ENCODE assay signal across 17 cellular contexts in the genomic region with DNA sequence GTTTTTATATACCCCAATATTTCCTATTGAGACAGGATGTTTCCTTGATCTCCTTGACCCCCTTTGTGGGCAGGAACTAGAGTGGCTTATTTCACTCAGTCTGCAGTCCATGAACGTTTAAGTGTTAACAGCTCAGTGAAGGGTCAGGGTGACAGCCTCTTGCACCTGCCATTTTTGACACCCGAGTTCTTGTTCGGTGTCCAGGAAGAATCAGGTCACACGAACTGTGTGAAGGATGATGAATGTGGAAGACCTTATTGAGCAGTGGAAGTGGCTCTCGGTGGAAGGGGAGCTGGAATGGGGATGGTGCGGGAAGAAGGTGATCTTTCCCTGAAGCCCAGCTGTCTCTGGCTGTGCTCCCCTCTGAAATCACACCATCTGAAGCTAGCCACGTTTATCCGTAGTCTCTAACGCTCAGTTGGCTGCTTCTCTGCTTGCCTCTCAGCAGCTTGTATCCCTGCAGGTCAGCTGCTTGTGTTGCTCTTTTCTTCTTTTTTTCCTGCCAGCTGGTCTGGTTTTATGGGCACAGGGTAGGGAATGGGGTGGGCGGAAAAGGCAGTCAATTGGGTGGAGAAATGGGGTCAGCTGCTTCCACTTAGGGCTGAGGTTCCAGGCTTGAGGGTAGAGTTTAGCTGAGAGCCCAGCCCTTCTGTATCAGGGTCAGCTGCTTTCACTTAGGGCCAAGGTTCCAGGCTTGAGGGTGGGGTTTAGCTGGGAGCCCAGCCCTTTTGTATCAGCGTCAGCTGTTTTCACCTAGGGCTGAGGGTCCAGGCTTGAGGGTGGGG. TPM values are rescaled to one million over a fixed set of nuclear protein-coding genes. Genes with fewer than 3 reads are reported as not detected.
A peak's percentile ranks its signal among the peaks of the same experiment; 100 is the strongest.
DNase-seq lines count a peak whose midpoint lies in the region; ATAC-seq, FAIRE-seq and TF ChIP-seq lines count a peak whose summit lies in the region.
"Had no signal": no experiment of that assay in that cellular context is flagged by ENCODE, and none has a peak within 500 bp of the region (broad histone marks: within the 10 kb centered on the region; RNA-seq: fewer than 3 reads in every experiment).

No MANE protein-coding gene starts in this region.

- peak overlapping the region; percentile 0 to 51 (median 43) for H3K4me3 Mint-ChIP-seq in CD4-positive, CD25-positive, alpha-beta regulatory T cell
- no peak overlapping the region for H3K4me3 Mint-ChIP-seq in T-helper 2 cell treated with Interferon-gamma antibody and Interleukin-4, amounts not matched to agents 5 μg/mL and 100 μg/mL, for 36 hours
- H3K4me3 Mint-ChIP-seq: activated naive CD8-positive, alpha-beta T cell treated with anti-CD3 and anti-CD28 coated beads, Interleukin-2, amount 10 ng/mL, durations not matched to agents 7 days and 5 days had no signal

- peaks cover 2% of the 10 kb centered on the region for H3K27me3 ChIP-seq in CD4-positive, CD25-positive, alpha-beta regulatory T cell (ENCODE audit: control insufficient read depth, insufficient read depth, low read length)
- H3K27me3 ChIP-seq in H1 (replicated peaks in 1 of 4; ENCODE audit: control insufficient read depth in 3 of 4, extremely low read depth in 1 of 4, insufficient read depth in 3 of 4, low read length in 3 of 4) = no peaks in the 10 kb centered on the region
- no peaks in the 10 kb centered on the region for H3K27me3 ChIP-seq in neutrophil

- H3K14ac ChIP-seq in H1 (ENCODE audit: insufficient read length) = no peak overlapping the region

- POLR2A ChIA-PET in H1 (lab: Charles Lee; ENCODE audit: partially characterized antibody) = interaction anchor here (0.8 to 1.0 kb wide), 2 partner anchors 30 to 60 kb away, joined by 3 to 4 read pairs; no protein-coding TSS in a partner anchor

- no peak for FAIRE-seq in H1 (lab: Jason Lieb, UNC)
- FAIRE-seq: GM18507, H54, TTC549 had no signal

- peak overlapping the region; percentile 49 to 70 (median 70) for H3K27ac Mint-ChIP-seq in CD4-positive, CD25-positive, alpha-beta regulatory T cell
- no peak overlapping the region for H3K27ac Mint-ChIP-seq in T-helper 2 cell treated with Interferon-gamma antibody and Interleukin-4, amounts not matched to agents 5 μg/mL and 100 μg/mL, for 36 hours

- no peak for TF ChIP-seq EP300 in H1 (IDR thresholded peaks at IDR 0.05; ENCODE audit: borderline replicate concordance in 1 of 2, low read depth in 2 of 2, low read length in 2 of 2)

- no peak for TF ChIP-seq POLR2A in H1 (IDR thresholded peaks at IDR 0.05; ENCODE audit: control extremely low read depth in 1 of 2, low read depth in 2 of 2, low read length in 2 of 2)

- H2BK20ac ChIP-seq in H1 (ENCODE audit: low read length) = 0 out of 2 replicates have a peak overlapping the region, but pooled peaks have one; percentile 72

- peaks cover 10 to 29% (median 19%) of the 10 kb centered on the region in 4 donors for H3K4me1 Mint-ChIP-seq in CD4-positive, CD25-positive, alpha-beta regulatory T cell
- peaks cover 14% of the 10 kb centered on the region for H3K4me1 Mint-ChIP-seq in T-helper 2 cell treated with Interferon-gamma antibody and Interleukin-4, amounts not matched to agents 5 μg/mL and 100 μg/mL, for 36 hours (ENCODE audit: low read depth)

- peak overlapping the region; percentile 22 to 35; a peak in 2 of 4 replicates for H3K4me2 ChIP-seq in H1 (ENCODE audit: insufficient read depth in 1 of 2, low read depth in 2 of 2, low read length in 2 of 2)

- H4K91ac ChIP-seq in H1 (replicated peaks; ENCODE audit: insufficient read length, low read length) = no peak overlapping the region

- no peaks in the 10 kb centered on the region for H3K9me3 ChIP-seq in CD4-positive, CD25-positive, alpha-beta regulatory T cell (ENCODE audit: control insufficient read depth in 2 of 2, low read length in 2 of 2)
- no peaks in the 10 kb centered on the region for H3K9me3 ChIP-seq in H1 (ENCODE audit: insufficient read depth in 2 of 2, low read depth in 1 of 2, low read length in 1 of 2)
- H3K9me3 ChIP-seq in neutrophil = no peaks in the 10 kb centered on the region
- H3K9me3 ChIP-seq: prostate gland had no signal

- no peak overlapping the region; the same call in 1 of the 2 replicates for H2BK5ac ChIP-seq in H1 (ENCODE audit: low read depth, low read length)

- TF ChIP-seq RAD21 in H1 (IDR thresholded peaks at IDR 0.05 in 1 of 2, conservative IDR thresholded peaks at IDR 0.05 in 1 of 2; ENCODE audit: low read depth in 2 of 2, low read length in 2 of 2) = no peak

- no peak overlapping the region for H3K9ac ChIP-seq in H1 (replicated peaks in 1 of 4; ENCODE audit: extremely low read depth in 1 of 4, low read depth in 3 of 4, low read length in 3 of 4)

- no peak overlapping the region; the same call in 1 of the 2 replicates for H3K18ac ChIP-seq in H1 (ENCODE audit: extremely low read depth, low read length)

- ATAC-seq in CD4-positive, CD25-positive, alpha-beta regulatory T cell (ENCODE audit: low read depth in 2 of 2) = no peak
- ATAC-seq in HG03521 (IDR thresholded peaks at IDR 0.05; ENCODE audit: unreplicated experiment) = no peak
- ATAC-seq: esophagus mucosa had no signal

- H3K4ac ChIP-seq in H1 (replicated peaks; ENCODE audit: insufficient read length, low read depth, low read length) = no peak overlapping the region

- 0 out of 2 replicates have a peak overlapping the region, but pooled peaks have one; percentile 29 for H2BK15ac ChIP-seq in H1 (ENCODE audit: low read length)

- H3K27me3 Mint-ChIP-seq in CD4-positive, CD25-positive, alpha-beta regulatory T cell = no peaks in the 10 kb centered on the region
- peaks cover 34% of the 10 kb centered on the region for H3K27me3 Mint-ChIP-seq in T-helper 2 cell treated with Interferon-gamma antibody and Interleukin-4, amounts not matched to agents 5 μg/mL and 100 μg/mL, for 36 hours (ENCODE audit: low read depth)

- no peaks in the 10 kb centered on the region for H3K36me3 ChIP-seq in CD4-positive, CD25-positive, alpha-beta regulatory T cell (ENCODE audit: control insufficient read depth, insufficient read depth, low read length)
- H3K36me3 ChIP-seq in H1 (ENCODE audit: control insufficient read depth in 2 of 4, insufficient read depth in 4 of 4, low read length in 3 of 4) (no peaks in the 10 kb centered on the region), neutrophil (no peaks in the 10 kb centered on the region)
- H3K36me3 ChIP-seq: prostate gland had no signal

- no peaks in the 10 kb centered on the region for H3K36me3 Mint-ChIP-seq in CD4-positive, CD25-positive, alpha-beta regulatory T cell
- no peaks in the 10 kb centered on the region for H3K36me3 Mint-ChIP-seq in T-helper 2 cell treated with Interferon-gamma antibody and Interleukin-4, amounts not matched to agents 5 μg/mL and 100 μg/mL, for 36 hours (ENCODE audit: low read depth)

- no peaks in the 10 kb centered on the region for H3K79me1 ChIP-seq in H1 (ENCODE audit: low read depth, low read length)

- no peak overlapping the region for H3K23ac ChIP-seq in H1 (ENCODE audit: insufficient read length)

- H3K27ac ChIP-seq in CD4-positive, CD25-positive, alpha-beta regulatory T cell (ENCODE audit: insufficient read depth, low read length, poor library complexity, severe bottlenecking) = peak overlapping the region; percentile 62
- H3K27ac ChIP-seq in H1 (ENCODE audit: low read depth, low read length) (no peak overlapping the region), neutrophil (peak overlapping the region; percentile 97)
- H3K27ac ChIP-seq: prostate gland had no signal

- peak overlapping the region; percentile 86 for H2AFZ ChIP-seq in H1 (ENCODE audit: low read length)

- no peak overlapping the region for H2BK120ac ChIP-seq in H1 (replicated peaks; ENCODE audit: low read depth, low read length)

- H2AK5ac ChIP-seq in H1 (ENCODE audit: low read depth, low read length) = no peak overlapping the region

- CTCF ChIA-PET in H1 (lab: Charles Lee; ENCODE audit: partially characterized antibody) = interaction anchor here (1.2 to 2.9 kb wide), 5 partner anchors 10 to 83 kb away, joined by 3 to 17 read pairs (median 8); no protein-coding TSS in a partner anchor

- no peak for TF ChIP-seq CTCF in H1 (IDR thresholded peaks at IDR 0.05; ENCODE audit: control extremely low read depth in 1 of 3, insufficient read depth in 1 of 3, low read depth in 1 of 3, low read length in 3 of 3)
- TF ChIP-seq CTCF in neutrophil (IDR thresholded peaks at IDR 0.05) = no peak

- DNase-seq in CD4-positive, CD25-positive, alpha-beta regulatory T cell = no peak
- DNase-seq in NCI-H1092 treated with DMSO at 0.1 percent for 48 hours (lab: John Stamatoyannopoulos, UW) = peak; percentile 26
- DNase-seq in H1 (ENCODE audit: low read depth in 1 of 2, low spot score in 2 of 2) = no peak
- DNase-seq in T1000 (lab: John Stamatoyannopoulos, UW) = no peak
- no peak for DNase-seq in T-helper 2 cell treated with Interferon-gamma antibody and Interleukin-4, amounts not matched to agents 5 μg/mL and 100 μg/mL, for 36 hours (ENCODE audit: low spot score)
- DNase-seq in activated CD4-positive, alpha-beta T cell treated with anti-CD3 and anti-CD28 coated beads for 48 hours = no peak
- DNase-seq: activated naive CD8-positive, alpha-beta T cell treated with anti-CD3 and anti-CD28 coated beads, Interleukin-2, amount 10 ng/mL, durations not matched to agents 7 days and 5 days; NCI-H1048; stimulated activated CD4-positive, alpha-beta T cell treated with anti-CD3 and anti-CD28 coated beads, Interleukin-4, amount 100 ng/mL, for 1 hour; stimulated activated naive CD4-positive, alpha-beta T cell treated with Interleukin-2 at 50 U/mL for 16 hours had no signal

- H2BK12ac ChIP-seq in H1 (ENCODE audit: low read depth, low read length) = 0 out of 2 replicates have a peak overlapping the region, but pooled peaks have one; percentile 60

- WGBS in H1 (ENCODE audit: extremely low coverage in 1 of 2, insufficient coverage in 1 of 2, insufficient read length in 1 of 2, insufficient replicate concordance in 2 of 2, low coverage in 1 of 2, low lambda C conversion rate in 2 of 2, missing lambda C conversion rate in 1 of 2), 2 experiments = 73% methylated on average over 11 of the region's 11 CpGs; no CpG with 5 or more reads in 1 of the 2 experiments

- no peaks in the 10 kb centered on the region for H3K79me2 ChIP-seq in H1 (ENCODE audit: control insufficient read depth in 1 of 2, insufficient read depth in 2 of 2, low read length in 2 of 2)

- no peaks in the 10 kb centered on the region for H3K23me2 ChIP-seq in H1 (ENCODE audit: low read depth, low read length)

- peaks cover 0 to 1% (median 0%) of the 10 kb centered on the region in 7 donors for H3K9me3 Mint-ChIP-seq in CD4-positive, CD25-positive, alpha-beta regulatory T cell
- no peaks in the 10 kb centered on the region for H3K9me3 Mint-ChIP-seq in T-helper 2 cell treated with Interferon-gamma antibody and Interleukin-4, amounts not matched to agents 5 μg/mL and 100 μg/mL, for 36 hours

- H4K5ac ChIP-seq in H1 (ENCODE audit: insufficient read length, low read depth, low read length) = no peak overlapping the region

- no peak overlapping the region for H3K56ac ChIP-seq in H1 (replicated peaks; ENCODE audit: insufficient read length, low read depth, low read length)

- no peak overlapping the region for H4K8ac ChIP-seq in H1 (ENCODE audit: extremely low read depth, insufficient read depth, low read length)

- peaks cover 21% of the 10 kb centered on the region for H3K4me1 ChIP-seq in CD4-positive, CD25-positive, alpha-beta regulatory T cell (ENCODE audit: control insufficient read depth, insufficient read depth, low read length, poor library complexity, severe bottlenecking)
- H3K4me1 ChIP-seq in H1 (replicated peaks in 1 of 4; ENCODE audit: control insufficient read depth in 3 of 4, insufficient read depth in 4 of 4, low read length in 3 of 4) = peaks cover 0 to 5% (median 0%) of the 10 kb centered on the region in 4 experiments; a peak in 3 of 7 replicates
- peaks cover 28 to 31% of the 10 kb centered on the region in 2 experiments for H3K4me1 ChIP-seq in neutrophil (ENCODE audit: control insufficient read depth in 1 of 2, insufficient read depth in 1 of 2, low read depth in 1 of 2, low read length in 1 of 2)

- H4K20me1 ChIP-seq in H1 (replicated peaks in 1 of 2; ENCODE audit: control insufficient read depth in 1 of 2, insufficient read depth in 2 of 2, low read length in 2 of 2) = no peaks in the 10 kb centered on the region

- peak overlapping the region; percentile 26 for H3K4me3 ChIP-seq in CD4-positive, CD25-positive, alpha-beta regulatory T cell (ENCODE audit: low read depth, low read length)
- H3K4me3 ChIP-seq in H1 (ENCODE audit: extremely low read depth in 1 of 4, insufficient read depth in 2 of 4, low read depth in 3 of 4, low read length in 4 of 4) = no peak overlapping the region
- H3K4me3 ChIP-seq in neutrophil (ENCODE audit: low read depth in 1 of 2, low read length in 1 of 2) = no peak overlapping the region
- H3K4me3 ChIP-seq: prostate gland had no signal

RNA-seq across cellular contexts. Expression of gene CCNG2, which starts 29.0 kb away (rescaled TPM):
- total RNA-seq in CD4-positive, CD25-positive, alpha-beta regulatory T cell = 80.6 TPM
- polyA plus RNA-seq in CD4-positive, CD25-positive, alpha-beta regulatory T cell = 10 to 100 TPM; 35.0 to 45.0 (median 38.7) TPM
- total RNA-seq in H1 (2021; fragmentation: NEBNext Ultra II Directional; extraction: Animal tissue kit (Norgen Biotek cat#: 25700)) = 13.9 and 15.4 TPM in 2 replicates
- polyA plus RNA-seq in H1 (2011; rRNA removed) = 2.2 and 3.5 TPM in 2 replicates
- polyA plus RNA-seq in H1 (2011; cell fraction: cytosol; rRNA removed) = 4.2 TPM
- polyA plus RNA-seq in H1 (2011; cell fraction: nucleus; rRNA removed) = 4.4 TPM
- 7.0 to 10.9 TPM (median 8.0 TPM) in 4 replicates for polyA plus RNA-seq in H1 (2012, experiment 1 of 2)
- 2.7 TPM for polyA plus RNA-seq in H1 (2012, experiment 2 of 2)
- polyA plus RNA-seq in H1 (2013, experiment 1 of 2) = 7.2 TPM
- 7.3 TPM for polyA plus RNA-seq in H1 (2013, experiment 2 of 2)
- polyA minus RNA-seq in H1 (2011; rRNA and poly(A)+ RNA removed) = 3.9 and 5.0 TPM in 2 replicates
- polyA minus RNA-seq in H1 (2011; cell fraction: cytosol; rRNA and poly(A)+ RNA removed) = 4.8 TPM
- polyA minus RNA-seq in H1 (2011; cell fraction: nucleus; rRNA and poly(A)+ RNA removed) = 10.2 TPM

RNA-seq across cellular contexts. Expression of gene CCNI, which starts 52.2 kb away (rescaled TPM):
- 359 TPM for total RNA-seq in CD4-positive, CD25-positive, alpha-beta regulatory T cell
- 100 to 1,000 TPM; 400 to 431 (median 408) TPM for polyA plus RNA-seq in CD4-positive, CD25-positive, alpha-beta regulatory T cell
- total RNA-seq in H1 (2021; fragmentation: NEBNext Ultra II Directional; extraction: Animal tissue kit (Norgen Biotek cat#: 25700)) = 223 and 234 TPM in 2 replicates
- polyA plus RNA-seq in H1 (2011; rRNA removed) = 64.8 and 97.8 TPM in 2 replicates
- polyA plus RNA-seq in H1 (2011; cell fraction: cytosol; rRNA removed) = 81.2 TPM
- polyA plus RNA-seq in H1 (2011; cell fraction: nucleus; rRNA removed) = 37.7 TPM
- polyA plus RNA-seq in H1 (2012, experiment 1 of 2) = 164 to 315 TPM (median 178 TPM) in 4 replicates
- polyA plus RNA-seq in H1 (2012, experiment 2 of 2) = 92.4 TPM
- polyA plus RNA-seq in H1 (2013, experiment 1 of 2) = 165 TPM
- polyA plus RNA-seq in H1 (2013, experiment 2 of 2) = 165 TPM
- 348 and 404 TPM in 2 replicates for polyA minus RNA-seq in H1 (2011; rRNA and poly(A)+ RNA removed)
- polyA minus RNA-seq in H1 (2011; cell fraction: cytosol; rRNA and poly(A)+ RNA removed) = 156 TPM
- 113 TPM for polyA minus RNA-seq in H1 (2011; cell fraction: nucleus; rRNA and poly(A)+ RNA removed)
